ENCODE assay signal across 15 cellular contexts in genomic region chr1:45622267-45622890, GRCh38. TPM values are rescaled to one million over a fixed set of nuclear protein-coding genes. Genes with fewer than 3 reads are reported as not detected.
DNase-seq lines count a peak whose midpoint lies in the region; ATAC-seq, FAIRE-seq and TF ChIP-seq lines count a peak whose summit lies in the region.
"Had no signal": no experiment of that assay in that cellular context is flagged by ENCODE, and none has a peak within 500 bp of the region (broad histone marks: within the 10 kb centered on the region; RNA-seq: fewer than 3 reads in every experiment).

No MANE protein-coding gene starts in this region.

- peak overlapping the region; percentile 11 for H2AK5ac ChIP-seq in neuronal stem cell (ENCODE audit: low read depth, low read length)

- FAIRE-seq in D721Med (lab: Jason Lieb, UNC): no peak
- FAIRE-seq: kidney had no signal

- H3K27me3 ChIP-seq in foreskin keratinocyte: no peaks in the 10 kb centered on the region
- no peaks in the 10 kb centered on the region for H3K27me3 ChIP-seq in neuronal stem cell (ENCODE audit: control insufficient read depth in 3 of 3, insufficient read depth in 3 of 3, low read depth in 1 of 3, low read length in 3 of 3)
- H3K27me3 ChIP-seq in upper lobe of right lung: no peaks in the 10 kb centered on the region

- intact Hi-C loops in upper lobe of right lung (cut with DNase I): no loop called here
- intact Hi-C loops in head of caudate nucleus (cut with DNase I): no loop called here

- DNase-seq in foreskin keratinocyte: no peak
- peak; percentile 18 for DNase-seq in neuronal stem cell (ENCODE audit: low spot score)
- no peak for DNase-seq in upper lobe of right lung
- DNase-seq in head of caudate nucleus: no peak
- DNase-seq in D721Med (ENCODE audit: insufficient read length, low spot score): no peak
- no peak for DNase-seq in dedifferentiated amniotic fluid mesenchymal stem cell (ENCODE audit: extremely low spot score)
- DNase-seq: activated CD4-positive, alpha-beta T cell treated with anti-CD3 and anti-CD28 coated beads, Interleukin-2, amount 10 ng/mL, durations not matched to agents 24 days and 14 days; activated gamma-delta T cell; COR-L47; GM23248; kidney; NCI-H1048; NCI-H345; PC-3 had no signal

- H3K4me3 ChIP-seq in neuronal stem cell (ENCODE audit: low read length in 2 of 2) (no peak overlapping the region), upper lobe of right lung (peak overlapping the region; percentile 19)
- H3K4me3 ChIP-seq: GM23248 had no signal

- no peaks in the 10 kb centered on the region for H3K9me3 ChIP-seq in neuronal stem cell (replicated peaks in 1 of 2; ENCODE audit: control insufficient read depth in 2 of 2, insufficient read depth in 1 of 2, low read depth in 1 of 2, low read length in 2 of 2)
- no peaks in the 10 kb centered on the region for H3K9me3 ChIP-seq in upper lobe of right lung

- H3K23ac ChIP-seq in neuronal stem cell (ENCODE audit: low read depth, low read length, poor library complexity): peak overlapping the region; percentile 90

- H3K14ac ChIP-seq in neuronal stem cell (ENCODE audit: low read length): no peak overlapping the region

- no peaks in the 10 kb centered on the region for H3K4me1 ChIP-seq in foreskin keratinocyte
- H3K4me1 ChIP-seq in neuronal stem cell (ENCODE audit: control insufficient read depth in 2 of 2, insufficient read depth in 1 of 2, low read depth in 1 of 2, low read length in 2 of 2): peaks cover 3 to 4% of the 10 kb centered on the region in 2 donors
- H3K4me1 ChIP-seq in upper lobe of right lung: no peaks in the 10 kb centered on the region

- no peak overlapping the region for H2BK12ac ChIP-seq in neuronal stem cell (ENCODE audit: low read length)

- H3K27ac ChIP-seq in foreskin keratinocyte (no peak overlapping the region), neuronal stem cell (replicated peaks; ENCODE audit: low read length) (peak overlapping the region; percentile 32), upper lobe of right lung (peak overlapping the region; percentile 49)
- H3K27ac ChIP-seq: GM23248 had no signal

- H3K4ac ChIP-seq in neuronal stem cell (ENCODE audit: low read length): no peak overlapping the region

- no peak overlapping the region for H2BK5ac ChIP-seq in neuronal stem cell (ENCODE audit: low read length)

- H3K9ac ChIP-seq in neuronal stem cell (ENCODE audit: low read depth, low read length, poor library complexity): peak overlapping the region; percentile 35
- H3K9ac ChIP-seq: GM23248 had no signal

- H3K36me3 ChIP-seq in neuronal stem cell (replicated peaks in 1 of 2; ENCODE audit: control insufficient read depth in 2 of 2, insufficient read depth in 2 of 2, low read length in 2 of 2) (peaks cover 21 to 68% of the 10 kb centered on the region in 2 donors), upper lobe of right lung (peaks cover 40% of the 10 kb centered on the region)

- TF ChIP-seq CTCF in foreskin keratinocyte (conservative IDR thresholded peaks at IDR 0.05): no peak
- TF ChIP-seq CTCF in upper lobe of right lung (IDR thresholded peaks at IDR 0.05): no peak
- no peak for TF ChIP-seq CTCF in D721Med (IDR thresholded peaks at IDR 0.05; ENCODE audit: insufficient read depth, missing control alignments)

- no peak overlapping the region for H2BK15ac ChIP-seq in neuronal stem cell (ENCODE audit: low read length)

- no CpG with 5 or more reads among the region's 39 CpGs for WGBS in neuronal stem cell (ENCODE audit: extremely low coverage in 2 of 2, insufficient read length in 2 of 2, insufficient replicate concordance in 1 of 2), 2 donors

- no peak overlapping the region for H3K4me2 ChIP-seq in neuronal stem cell (ENCODE audit: insufficient read depth, low read length, poor library complexity, severe bottlenecking)

- H2BK120ac ChIP-seq in neuronal stem cell (ENCODE audit: low read depth, low read length): peak overlapping the region; percentile 16

- ATAC-seq in SK-N-SH treated with all-trans-retinoic acid at 6 μM for 48 hours (peak; percentile 2; the same call in 1 of the 3 replicates), foreskin keratinocyte (peak; percentile 2), upper lobe of right lung (peak; percentile 2)

- H4K8ac ChIP-seq in neuronal stem cell (ENCODE audit: low read depth, low read length): peak overlapping the region; percentile 53

- peak overlapping the region; percentile 33 for H3K18ac ChIP-seq in neuronal stem cell (ENCODE audit: low read length)

- peaks cover 2% of the 10 kb centered on the region for H3K79me1 ChIP-seq in neuronal stem cell (ENCODE audit: low read depth, low read length)

- H2AFZ ChIP-seq in neuronal stem cell (ENCODE audit: low read length): no peak overlapping the region
- H2AFZ ChIP-seq: GM23248 had no signal

- no peak overlapping the region for H4K91ac ChIP-seq in neuronal stem cell (ENCODE audit: low read depth, low read length, poor library complexity)

TF ChIP-seq in SK-N-SH treated with all-trans-retinoic acid at 6 μM for 48 hours, 23 proteins besides CTCF, POLR2A, EP300 and RAD21 (continues in another document):
- TF ChIP-seq ZC3H10 (CRISPR knock-in tag; IDR thresholded peaks at IDR 0.05): no peak
- no peak for TF ChIP-seq OSR1 (CRISPR knock-in tag; IDR thresholded peaks at IDR 0.05)
- no peak for TF ChIP-seq TCF4 (CRISPR knock-in tag; IDR thresholded peaks at IDR 0.05; ENCODE audit: borderline replicate concordance)
- TF ChIP-seq, protein P1, sequence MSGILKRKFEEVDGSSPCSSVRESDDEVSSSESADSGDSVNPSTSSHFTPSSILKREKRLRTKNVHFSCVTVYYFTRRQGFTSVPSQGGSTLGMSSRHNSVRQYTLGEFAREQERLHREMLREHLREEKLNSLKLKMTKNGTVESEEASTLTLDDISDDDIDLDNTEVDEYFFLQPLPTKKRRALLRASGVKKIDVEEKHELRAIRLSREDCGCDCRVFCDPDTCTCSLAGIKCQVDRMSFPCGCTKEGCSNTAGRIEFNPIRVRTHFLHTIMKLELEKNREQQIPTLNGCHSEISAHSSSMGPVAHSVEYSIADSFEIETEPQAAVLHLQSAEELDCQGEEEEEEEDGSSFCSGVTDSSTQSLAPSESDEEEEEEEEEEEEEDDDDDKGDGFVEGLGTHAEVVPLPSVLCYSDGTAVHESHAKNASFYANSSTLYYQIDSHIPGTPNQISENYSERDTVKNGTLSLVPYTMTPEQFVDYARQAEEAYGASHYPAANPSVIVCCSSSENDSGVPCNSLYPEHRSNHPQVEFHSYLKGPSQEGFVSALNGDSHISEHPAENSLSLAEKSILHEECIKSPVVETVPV (CRISPR knock-in tag; IDR thresholded peaks at IDR 0.05): no peak
- TF ChIP-seq POU6F1 (CRISPR knock-in tag; IDR thresholded peaks at IDR 0.05; ENCODE audit: borderline replicate concordance, low read depth): no peak
- no peak for TF ChIP-seq SNAI2 (CRISPR knock-in tag; IDR thresholded peaks at IDR 0.05)
- TF ChIP-seq ZFP3 (CRISPR knock-in tag; IDR thresholded peaks at IDR 0.05): no peak
- no peak for TF ChIP-seq ZNF8 (CRISPR knock-in tag; IDR thresholded peaks at IDR 0.05)
- no peak for TF ChIP-seq ZFP30 (CRISPR knock-in tag; IDR thresholded peaks at IDR 0.05)
- TF ChIP-seq ZNF70 (CRISPR knock-in tag; IDR thresholded peaks at IDR 0.05): no peak
- TF ChIP-seq TSHZ2 (CRISPR knock-in tag; IDR thresholded peaks at IDR 0.05): no peak
- no peak for TF ChIP-seq RARB (CRISPR knock-in tag; IDR thresholded peaks at IDR 0.05)
- no peak for TF ChIP-seq CSDC2 (CRISPR knock-in tag; IDR thresholded peaks at IDR 0.05)
- TF ChIP-seq PPARA (CRISPR knock-in tag; IDR thresholded peaks at IDR 0.05; ENCODE audit: borderline replicate concordance): no peak
- TF ChIP-seq GLIS3 (CRISPR knock-in tag; IDR thresholded peaks at IDR 0.05): no peak

RNA-seq across cellular contexts. Expression of gene CCDC17, which starts 1.5 kb away (rescaled TPM):
- total RNA-seq in foreskin keratinocyte (0.46 and 0.48 TPM in 2 replicates), upper lobe of right lung (5.0 TPM)
- polyA plus RNA-seq in foreskin keratinocyte: 0.19 and 0.20 TPM in 2 replicates
- 0.26 TPM for polyA plus RNA-seq in neuronal stem cell (2013, experiment 1 of 2)
- polyA plus RNA-seq in neuronal stem cell (2013, experiment 2 of 2): 0.25 TPM

RNA-seq across cellular contexts. Expression of gene NASP, which starts 38.5 kb away (rescaled TPM):
- total RNA-seq in foreskin keratinocyte: 107 and 146 TPM in 2 replicates
- polyA plus RNA-seq in foreskin keratinocyte: 112 and 150 TPM in 2 replicates
- 328 TPM for polyA plus RNA-seq in neuronal stem cell (2013, experiment 1 of 2)
- 336 TPM for polyA plus RNA-seq in neuronal stem cell (2013, experiment 2 of 2)
- total RNA-seq in upper lobe of right lung: 49.8 TPM
